ENCODE assay signal across 9 cellular contexts in the genomic region with DNA sequence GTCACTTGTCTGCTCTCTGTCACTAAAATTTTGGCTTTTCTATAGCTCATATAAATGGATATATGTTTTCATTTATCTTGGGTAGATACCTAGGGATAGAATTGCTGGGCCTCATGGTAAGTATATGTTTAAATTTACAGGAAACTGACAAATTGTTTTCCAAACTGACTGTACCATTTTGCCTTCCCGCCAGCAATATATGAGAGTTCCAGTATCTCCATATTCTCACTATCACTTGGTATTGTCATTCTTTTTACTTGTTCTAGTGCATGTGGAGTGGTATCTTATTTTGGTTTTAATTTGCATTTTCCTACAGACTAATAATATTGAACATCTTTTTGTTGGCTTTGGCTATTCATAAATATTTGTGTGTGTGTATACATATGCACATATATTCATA.
"Had no signal": no experiment of that assay in that cellular context is flagged by ENCODE, and none has a peak within 500 bp of the region (broad histone marks: within the 10 kb centered on the region; RNA-seq: fewer than 3 reads in every experiment).

No MANE protein-coding gene starts in this region.

- H3K9ac ChIP-seq: GM23248, KMS-11 had no signal

- ATAC-seq: HCT116 had no signal

- FAIRE-seq: HTR-8/SVneo had no signal

- DNase-seq: GM23248, GOT3, H7, IMR-90, KBM-7 had no signal

- H2AFZ ChIP-seq: GM23248 had no signal

- H3K9me3 ChIP-seq: HAP-1 had no signal

- H3K36me3 ChIP-seq: HAP-1 had no signal

- H3K4me3 ChIP-seq: GM23248, HAP-1 had no signal

- H3K4me2 ChIP-seq: KMS-11 had no signal

- H3K27ac ChIP-seq: GM23248, KMS-11 had no signal
